Comparison of ENCODE assay signal across 1 cellular context in the genomic region with DNA sequence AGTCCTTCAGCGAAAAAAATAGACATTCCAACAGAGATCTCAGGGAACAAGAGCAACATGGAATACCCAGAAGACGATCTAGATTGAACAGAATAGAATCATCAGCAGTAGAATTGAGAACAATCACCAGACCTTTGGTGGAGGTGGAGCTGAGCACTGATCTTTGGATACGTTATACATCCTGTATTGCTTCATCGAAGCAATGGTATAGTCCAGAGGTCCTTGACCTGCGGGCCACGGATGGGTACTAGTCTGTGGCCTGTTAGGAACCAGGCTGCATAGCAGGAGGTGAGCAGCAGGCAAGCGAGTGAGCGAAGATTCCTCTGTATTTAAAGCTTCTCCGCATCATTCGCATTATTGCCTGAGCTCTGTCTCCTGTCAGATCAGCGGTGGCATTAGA.
A peak's percentile ranks its signal among the peaks of the same experiment; 100 is the strongest.
TF ChIP-seq lines count a peak whose summit lies in the region.

No MANE protein-coding gene starts in this region.

TF ChIP-seq in HepG2, 621 proteins besides CTCF, POLR2A, EP300 and RAD21:
- TF ChIP-seq BCLAF1 (IDR thresholded peaks at IDR 0.05) (no peak), ZFY (CRISPR knock-in tag; IDR thresholded peaks at IDR 0.05) (no peak), HNF4A (CRISPR knock-in tag; IDR thresholded peaks at IDR 0.05) (peak; percentile 86), HNF4G (IDR thresholded peaks at IDR 0.05; ENCODE audit: borderline replicate concordance, low read depth, low read length) (peak; percentile 62; the same call in 1 of the 2 replicates), HNF4G (CRISPR knock-in tag; IDR thresholded peaks at IDR 0.05; ENCODE audit: borderline replicate concordance, low read depth) (no peak), ETV5 (CRISPR knock-in tag; IDR thresholded peaks at IDR 0.05; ENCODE audit: borderline replicate concordance) (peak; percentile 77; the same call in 1 of the 2 replicates), NPAS2 (CRISPR knock-in tag; IDR thresholded peaks at IDR 0.05; ENCODE audit: borderline replicate concordance) (no peak), ZBTB42 (CRISPR knock-in tag; IDR thresholded peaks at IDR 0.05) (no peak), CEBPG (CRISPR knock-in tag; IDR thresholded peaks at IDR 0.05) (peak; percentile 83), CEBPB (IDR thresholded peaks at IDR 0.05; ENCODE audit: borderline replicate concordance, low read depth, low read length) (peak; percentile 76; the same call in 1 of the 2 replicates), SOX13 (IDR thresholded peaks at IDR 0.05) (no peak), SOX13 (CRISPR knock-in tag; conservative IDR thresholded peaks at IDR 0.05 in 1 of 2, IDR thresholded peaks at IDR 0.05 in 1 of 2) (peak in 1 of 2 experiments; percentile 27; a peak in 1 of 4 replicates), HES4 (CRISPR knock-in tag; IDR thresholded peaks at IDR 0.05; ENCODE audit: borderline replicate concordance) (no peak), SP5 (CRISPR knock-in tag; IDR thresholded peaks at IDR 0.05; ENCODE audit: borderline replicate concordance, low read depth) (peak; percentile 54; the same call in 1 of the 2 replicates), NR2F6 (IDR thresholded peaks at IDR 0.05) (peak; percentile 81), NR2F6 (CRISPR knock-in tag; IDR thresholded peaks at IDR 0.05) (peak; percentile 81), ZFP36L1 (CRISPR knock-in tag; IDR thresholded peaks at IDR 0.05) (no peak), HOXA7 (CRISPR knock-in tag; IDR thresholded peaks at IDR 0.05) (no peak), RXRB (CRISPR knock-in tag; IDR thresholded peaks at IDR 0.05; ENCODE audit: borderline replicate concordance) (0 out of 2 replicates have a peak, but pooled peaks have one; percentile 22), ATF7-NPFF (CRISPR knock-in tag; IDR thresholded peaks at IDR 0.05; ENCODE audit: low read depth) (no peak), MIXL1 (CRISPR knock-in tag; IDR thresholded peaks at IDR 0.05) (no peak), TCF7L2 (IDR thresholded peaks at IDR 0.05; ENCODE audit: low read depth, low read length) (no peak), ZC3H4 (CRISPR knock-in tag; IDR thresholded peaks at IDR 0.05; ENCODE audit: borderline replicate concordance) (no peak), RCOR2 (CRISPR knock-in tag; IDR thresholded peaks at IDR 0.05) (no peak), ZNF343 (CRISPR knock-in tag; IDR thresholded peaks at IDR 0.05) (no peak), MXI1 (IDR thresholded peaks at IDR 0.05; ENCODE audit: borderline replicate concordance, low read depth, low read length) (no peak), NR2F2 (IDR thresholded peaks at IDR 0.05; ENCODE audit: borderline replicate concordance, low read depth) (peak; percentile 45; the same call in 1 of the 2 replicates), ZNF784 (CRISPR knock-in tag; IDR thresholded peaks at IDR 0.05; ENCODE audit: borderline replicate concordance) (no peak), TOPORS (CRISPR knock-in tag; IDR thresholded peaks at IDR 0.05) (no peak), PRPF4 (IDR thresholded peaks at IDR 0.05; ENCODE audit: low read depth, low read length, poor library complexity, severe bottlenecking) (no peak), NR2F1 (CRISPR knock-in tag; IDR thresholded peaks at IDR 0.05) (peak; percentile 77 to 81), NFE2 (CRISPR knock-in tag; IDR thresholded peaks at IDR 0.05) (no peak), SNAI1 (CRISPR knock-in tag; IDR thresholded peaks at IDR 0.05; ENCODE audit: borderline replicate concordance) (no peak), NFKBIZ (CRISPR knock-in tag; IDR thresholded peaks at IDR 0.05) (no peak), BHLHE40 (IDR thresholded peaks at IDR 0.05; ENCODE audit: low read length) (no peak)
- TF ChIP-seq, protein P1, sequence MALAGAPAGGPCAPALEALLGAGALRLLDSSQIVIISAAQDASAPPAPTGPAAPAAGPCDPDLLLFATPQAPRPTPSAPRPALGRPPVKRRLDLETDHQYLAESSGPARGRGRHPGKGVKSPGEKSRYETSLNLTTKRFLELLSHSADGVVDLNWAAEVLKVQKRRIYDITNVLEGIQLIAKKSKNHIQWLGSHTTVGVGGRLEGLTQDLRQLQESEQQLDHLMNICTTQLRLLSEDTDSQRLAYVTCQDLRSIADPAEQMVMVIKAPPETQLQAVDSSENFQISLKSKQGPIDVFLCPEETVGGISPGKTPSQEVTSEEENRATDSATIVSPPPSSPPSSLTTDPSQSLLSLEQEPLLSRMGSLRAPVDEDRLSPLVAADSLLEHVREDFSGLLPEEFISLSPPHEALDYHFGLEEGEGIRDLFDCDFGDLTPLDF (CRISPR knock-in tag; IDR thresholded peaks at IDR 0.05): no peak
- TF ChIP-seq, protein P2, sequence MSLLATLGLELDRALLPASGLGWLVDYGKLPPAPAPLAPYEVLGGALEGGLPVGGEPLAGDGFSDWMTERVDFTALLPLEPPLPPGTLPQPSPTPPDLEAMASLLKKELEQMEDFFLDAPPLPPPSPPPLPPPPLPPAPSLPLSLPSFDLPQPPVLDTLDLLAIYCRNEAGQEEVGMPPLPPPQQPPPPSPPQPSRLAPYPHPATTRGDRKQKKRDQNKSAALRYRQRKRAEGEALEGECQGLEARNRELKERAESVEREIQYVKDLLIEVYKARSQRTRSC (CRISPR knock-in tag; IDR thresholded peaks at IDR 0.05; ENCODE audit: low read depth): no peak
- TF ChIP-seq, protein P3, sequence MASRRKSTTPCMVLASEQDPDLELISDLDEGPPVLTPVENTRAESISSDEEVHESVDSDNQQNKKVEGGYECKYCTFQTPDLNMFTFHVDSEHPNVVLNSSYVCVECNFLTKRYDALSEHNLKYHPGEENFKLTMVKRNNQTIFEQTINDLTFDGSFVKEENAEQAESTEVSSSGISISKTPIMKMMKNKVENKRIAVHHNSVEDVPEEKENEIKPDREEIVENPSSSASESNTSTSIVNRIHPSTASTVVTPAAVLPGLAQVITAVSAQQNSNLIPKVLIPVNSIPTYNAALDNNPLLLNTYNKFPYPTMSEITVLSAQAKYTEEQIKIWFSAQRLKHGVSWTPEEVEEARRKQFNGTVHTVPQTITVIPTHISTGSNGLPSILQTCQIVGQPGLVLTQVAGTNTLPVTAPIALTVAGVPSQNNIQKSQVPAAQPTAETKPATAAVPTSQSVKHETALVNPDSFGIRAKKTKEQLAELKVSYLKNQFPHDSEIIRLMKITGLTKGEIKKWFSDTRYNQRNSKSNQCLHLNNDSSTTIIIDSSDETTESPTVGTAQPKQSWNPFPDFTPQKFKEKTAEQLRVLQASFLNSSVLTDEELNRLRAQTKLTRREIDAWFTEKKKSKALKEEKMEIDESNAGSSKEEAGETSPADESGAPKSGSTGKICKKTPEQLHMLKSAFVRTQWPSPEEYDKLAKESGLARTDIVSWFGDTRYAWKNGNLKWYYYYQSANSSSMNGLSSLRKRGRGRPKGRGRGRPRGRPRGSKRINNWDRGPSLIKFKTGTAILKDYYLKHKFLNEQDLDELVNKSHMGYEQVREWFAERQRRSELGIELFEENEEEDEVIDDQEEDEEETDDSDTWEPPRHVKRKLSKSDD (CRISPR knock-in tag; IDR thresholded peaks at IDR 0.05; ENCODE audit: low read depth): no peak
- TF ChIP-seq, protein P4, sequence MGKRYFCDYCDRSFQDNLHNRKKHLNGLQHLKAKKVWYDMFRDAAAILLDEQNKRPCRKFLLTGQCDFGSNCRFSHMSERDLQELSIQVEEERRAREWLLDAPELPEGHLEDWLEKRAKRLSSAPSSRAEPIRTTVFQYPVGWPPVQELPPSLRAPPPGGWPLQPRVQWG (CRISPR knock-in tag; IDR thresholded peaks at IDR 0.05; ENCODE audit: borderline replicate concordance, low read depth): no peak
- TF ChIP-seq, protein P5, sequence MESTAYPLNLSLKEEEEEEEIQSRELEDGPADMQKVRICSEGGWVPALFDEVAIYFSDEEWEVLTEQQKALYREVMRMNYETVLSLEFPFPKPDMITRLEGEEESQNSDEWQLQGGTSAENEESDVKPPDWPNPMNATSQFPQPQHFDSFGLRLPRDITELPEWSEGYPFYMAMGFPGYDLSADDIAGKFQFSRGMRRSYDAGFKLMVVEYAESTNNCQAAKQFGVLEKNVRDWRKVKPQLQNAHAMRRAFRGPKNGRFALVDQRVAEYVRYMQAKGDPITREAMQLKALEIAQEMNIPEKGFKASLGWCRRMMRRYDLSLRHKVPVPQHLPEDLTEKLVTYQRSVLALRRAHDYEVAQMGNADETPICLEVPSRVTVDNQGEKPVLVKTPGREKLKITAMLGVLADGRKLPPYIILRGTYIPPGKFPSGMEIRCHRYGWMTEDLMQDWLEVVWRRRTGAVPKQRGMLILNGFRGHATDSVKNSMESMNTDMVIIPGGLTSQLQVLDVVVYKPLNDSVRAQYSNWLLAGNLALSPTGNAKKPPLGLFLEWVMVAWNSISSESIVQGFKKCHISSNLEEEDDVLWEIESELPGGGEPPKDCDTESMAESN (CRISPR knock-in tag; conservative IDR thresholded peaks at IDR 0.05): no peak
- TF ChIP-seq, protein P6, sequence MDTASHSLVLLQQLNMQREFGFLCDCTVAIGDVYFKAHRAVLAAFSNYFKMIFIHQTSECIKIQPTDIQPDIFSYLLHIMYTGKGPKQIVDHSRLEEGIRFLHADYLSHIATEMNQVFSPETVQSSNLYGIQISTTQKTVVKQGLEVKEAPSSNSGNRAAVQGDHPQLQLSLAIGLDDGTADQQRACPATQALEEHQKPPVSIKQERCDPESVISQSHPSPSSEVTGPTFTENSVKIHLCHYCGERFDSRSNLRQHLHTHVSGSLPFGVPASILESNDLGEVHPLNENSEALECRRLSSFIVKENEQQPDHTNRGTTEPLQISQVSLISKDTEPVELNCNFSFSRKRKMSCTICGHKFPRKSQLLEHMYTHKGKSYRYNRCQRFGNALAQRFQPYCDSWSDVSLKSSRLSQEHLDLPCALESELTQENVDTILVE (CRISPR knock-in tag; IDR thresholded peaks at IDR 0.05): no peak
TF ChIP-seq in HepG2: peak in this region for 11.
